In the genomic region with DNA sequence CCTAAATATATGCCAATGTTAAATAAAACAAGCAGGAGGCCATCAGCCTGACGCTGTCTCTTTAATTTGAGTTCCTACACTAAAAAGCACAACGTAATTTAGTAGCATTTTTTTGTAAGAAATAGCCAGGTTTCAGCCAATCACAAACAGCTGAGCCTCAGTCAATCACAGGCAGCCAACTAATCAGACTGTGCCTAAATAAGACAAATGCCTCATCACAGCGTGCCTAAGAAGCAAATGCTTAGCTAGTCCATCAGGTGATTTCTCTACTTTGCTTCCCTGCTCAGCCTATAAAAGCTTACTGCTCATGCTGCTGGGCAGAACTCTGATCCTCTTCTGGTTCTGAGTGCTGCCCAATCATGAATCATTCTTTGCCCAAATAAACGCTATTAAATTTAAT, we compare ENCODE assay signal across 23 cellular contexts. TPM values are rescaled to one million over a fixed set of nuclear protein-coding genes. Genes with fewer than 3 reads are reported as not detected.
DNase-seq lines count a peak whose midpoint lies in the region; ATAC-seq, FAIRE-seq and TF ChIP-seq lines count a peak whose summit lies in the region.
"Had no signal": no experiment of that assay in that cellular context is flagged by ENCODE, and none has a peak within 500 bp of the region (broad histone marks: within the 10 kb centered on the region; RNA-seq: fewer than 3 reads in every experiment).

No MANE protein-coding gene starts in this region.

- H3K9ac ChIP-seq in neural progenitor cell = no peak overlapping the region
- no peak overlapping the region for H3K9ac ChIP-seq in GM23248
- H3K9ac ChIP-seq: KMS-11 had no signal

- no peaks in the 10 kb centered on the region for H3K27me3 ChIP-seq in neural progenitor cell
- no peaks in the 10 kb centered on the region for H3K27me3 ChIP-seq in GM23248 (replicated peaks; ENCODE audit: insufficient read depth)
- H3K27me3 ChIP-seq: BE2C, Peyer's patch, SJSA1 had no signal

- H3K36me3 Mint-ChIP-seq in neural progenitor cell (no peaks in the 10 kb centered on the region), mesothelial cell of epicardium (no peaks in the 10 kb centered on the region)

- no peaks in the 10 kb centered on the region for H3K9me3 Mint-ChIP-seq in neural progenitor cell
- H3K9me3 Mint-ChIP-seq in mesothelial cell of epicardium = no peaks in the 10 kb centered on the region

- H3K27me3 Mint-ChIP-seq in neural progenitor cell (ENCODE audit: insufficient read depth, low read depth) (no peaks in the 10 kb centered on the region), mesothelial cell of epicardium (ENCODE audit: low read depth) (peaks cover 2% of the 10 kb centered on the region)

- H3K4me3 ChIP-seq in neural progenitor cell = no peak overlapping the region
- no peak overlapping the region for H3K4me3 ChIP-seq in GM23248
- H3K4me3 ChIP-seq: A549, Peyer's patch, SJSA1 had no signal

- peak overlapping the region; percentile 70 for H2AFZ ChIP-seq in neural progenitor cell (replicated peaks)
- H2AFZ ChIP-seq in GM23248 = no peak overlapping the region

- ATAC-seq in GM21576 (IDR thresholded peaks at IDR 0.05; ENCODE audit: unreplicated experiment) = no peak
- ATAC-seq: A549, HCT116, Right ventricle myocardium inferior had no signal

- no peaks in the 10 kb centered on the region for H3K9me2 ChIP-seq in GM23248 (ENCODE audit: insufficient read depth)

- TF ChIP-seq CTCF in neural progenitor cell (IDR thresholded peaks at IDR 0.05) = no peak
- no peak for TF ChIP-seq CTCF in mesothelial cell of epicardium (IDR thresholded peaks at IDR 0.05; ENCODE audit: unreplicated experiment)

- FAIRE-seq in H54 (lab: Jason Lieb, UNC) = peak; percentile 50
- FAIRE-seq: A549, D721Med, HTR-8/SVneo had no signal

- peaks cover 3% of the 10 kb centered on the region for H3K4me1 Mint-ChIP-seq in neural progenitor cell
- H3K4me1 Mint-ChIP-seq in mesothelial cell of epicardium = no peaks in the 10 kb centered on the region

- no peaks in the 10 kb centered on the region for H3K36me3 ChIP-seq in neural progenitor cell
- no peaks in the 10 kb centered on the region for H3K36me3 ChIP-seq in GM23248 (ENCODE audit: low read depth)
- H3K36me3 ChIP-seq: BE2C, Peyer's patch, SJSA1 had no signal

- WGBS in GM23248 (ENCODE audit: low coverage in 1 of 2, low lambda C conversion rate in 2 of 2, missing lambda C conversion rate in 2 of 2), 2 experiments = 27 to 32% methylated on average over 4 of the region's 4 CpGs

- no peak overlapping the region for H3K27ac ChIP-seq in neural progenitor cell
- no peak overlapping the region for H3K27ac ChIP-seq in GM23248
- H3K27ac ChIP-seq: A549, KMS-11, Peyer's patch, SJSA1 had no signal

- H3K9me3 ChIP-seq in neural progenitor cell (ENCODE audit: low read depth) = no peaks in the 10 kb centered on the region
- no peaks in the 10 kb centered on the region for H3K9me3 ChIP-seq in GM23248 (ENCODE audit: low read depth)
- H3K9me3 ChIP-seq: A549, BE2C, Peyer's patch, SJSA1 had no signal

- DNase-seq in H54 (ENCODE audit: insufficient read length, low spot score) (no peak), NAMALWA (ENCODE audit: low spot score) (peak; percentile 18), fibroblast of gingiva (ENCODE audit: low read depth) (peak; percentile 11), neural progenitor cell (ENCODE audit: low spot score) (no peak), GM23248 (no peak), mesothelial cell of epicardium (ENCODE audit: low spot score in 2 of 2, unreplicated experiment in 2 of 2) (no peak)
- DNase-seq: BE2C, DMS53, EL, GF-D8, MV-4-11, NCI-H1694 treated with DMSO at 0.1 percent for 48 hours, NCI-H510A, Peyer's patch had no signal

- H3K4me3 Mint-ChIP-seq in neural progenitor cell (no peak overlapping the region), mesothelial cell of epicardium (no peak overlapping the region)

- H3K27ac Mint-ChIP-seq in neural progenitor cell (no peak overlapping the region), mesothelial cell of epicardium (no peak overlapping the region)

- H3K79me2 ChIP-seq in neural progenitor cell (ENCODE audit: low read depth) (no peaks in the 10 kb centered on the region), GM23248 (ENCODE audit: insufficient read depth) (no peaks in the 10 kb centered on the region)

- no peaks in the 10 kb centered on the region for H4K20me1 ChIP-seq in neural progenitor cell (ENCODE audit: low read depth)
- H4K20me1 ChIP-seq in GM23248 (ENCODE audit: insufficient read depth) = no peaks in the 10 kb centered on the region

- in situ Hi-C loops in GM23248 (cut with MboI) = no loop called here

- H3F3A ChIP-seq in neural progenitor cell (ENCODE audit: low read depth) = peaks cover 6% of the 10 kb centered on the region
- H3F3A ChIP-seq in GM23248 (ENCODE audit: insufficient read depth) = no peaks in the 10 kb centered on the region

- H3K4me1 ChIP-seq in neural progenitor cell (peaks cover 12% of the 10 kb centered on the region), GM23248 (ENCODE audit: insufficient read depth) (no peaks in the 10 kb centered on the region)
- H3K4me1 ChIP-seq: A549, BE2C, Peyer's patch, SJSA1 had no signal

- no peak for TF ChIP-seq POLR2A in H54 (IDR thresholded peaks at IDR 0.05; ENCODE audit: low read depth, low read length)

- no peak overlapping the region for H3K4me2 ChIP-seq in neural progenitor cell
- no peak overlapping the region for H3K4me2 ChIP-seq in GM23248 (ENCODE audit: unreplicated experiment)
- H3K4me2 ChIP-seq: A549, KMS-11 had no signal

RNA-seq across cellular contexts. Expression of a gene that starts 38.3 kb away (rescaled TPM):
- total RNA-seq in neural progenitor cell (ENCODE audit: low replicate concordance) = 2.5 and 4.2 TPM in 2 replicates
- not detected in 2 replicates for total RNA-seq in GM23248 (2014; rRNA removed; shearing (Covaris generic))
- not detected in 2 replicates for polyA plus RNA-seq in GM23248 (2016; fragmentation: Nextera tagmentation; extraction: Ambion mirVana)
- total RNA-seq in mesothelial cell of epicardium = 0.16 to 0.43 TPM (median 0.38 TPM) in 3 replicates
- total RNA-seq: OCI-LY7, SJSA1 had no signal
- polyA plus RNA-seq: A549 had no signal

Comparison
In these comparisons a context has a peak if more than half of its experiments do, and no peak if none do; other contexts are left out.
1. DNase-seq: peak in NAMALWA (single experiment) and fibroblast of gingiva (single experiment); none in H54 (single experiment), neural progenitor cell (single experiment), GM23248 (single experiment) and mesothelial cell of epicardium (0 of 2).